Comparison of ENCODE assay signal across 22 cellular contexts in the genomic region with DNA sequence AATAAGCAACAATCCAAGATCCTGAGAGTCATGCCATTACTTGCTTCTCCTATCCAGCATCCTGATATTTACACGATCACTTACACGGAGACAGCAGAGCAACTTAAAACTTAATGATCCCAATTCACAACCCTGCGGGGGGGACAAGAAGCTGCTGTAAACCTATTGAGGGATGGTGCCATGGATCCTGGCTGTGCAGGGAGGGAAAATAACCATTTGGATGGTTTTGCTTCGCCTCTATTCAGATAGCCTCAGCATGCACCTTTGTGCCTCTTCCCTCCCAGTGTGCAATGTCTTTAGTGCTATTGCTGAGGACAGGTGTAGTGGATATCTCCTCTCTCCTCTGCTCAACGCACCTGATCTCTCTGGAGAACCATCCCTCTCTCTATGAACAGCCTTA.
"Had no signal": no experiment of that assay in that cellular context is flagged by ENCODE, and none has a peak within 500 bp of the region (broad histone marks: within the 10 kb centered on the region; RNA-seq: fewer than 3 reads in every experiment).

No MANE protein-coding gene starts in this region.

- H3K9me3 ChIP-seq: heart right ventricle, right atrium auricular region, uterus had no signal

- DNase-seq: activated CD4-positive, alpha-beta memory T cell treated with anti-CD3 and anti-CD28 coated beads, Interleukin-2, amount 10 ng/mL, durations not matched to agents 7 days and 5 days; activated CD4-positive, alpha-beta T cell treated with anti-CD3 and anti-CD28 coated beads, Interleukin-2, amount 10 ng/mL, durations not matched to agents 24 days and 14 days; activated CD8-positive, alpha-beta memory T cell treated with anti-CD3 and anti-CD28 coated beads, Interleukin-2, amount 50 U/mL, for 48 hours; activated gamma-delta T cell treated with Interleukin-2 at 50 U/mL for 16 hours; activated naive CD4-positive, alpha-beta T cell treated with anti-CD3 and anti-CD28 coated beads, Interleukin-2, amount 50 U/mL, for 16 hours; activated T-cell treated with anti-CD3 and anti-CD28 coated beads, Interleukin-2, amount 50 U/mL, for 24 hours; amniotic stem cell; brain microvascular endothelial cell; cortex of kidney; effector memory CD8-positive, alpha-beta T cell; foreskin keratinocyte; heart right ventricle; left cardiac atrium; naive B cell; stimulated activated CD4-positive, alpha-beta T cell treated with anti-CD3 and anti-CD28 coated beads, Interleukin-1b, Interleukin-23, amount 100 ng/mL, for 48 hours; stimulated activated CD4-positive, alpha-beta T cell treated with anti-CD3 and anti-CD28 coated beads, Interleukin-4, amount 100 ng/mL, for 4 hours; stimulated activated CD8-positive, alpha-beta memory T cell treated with anti-CD3 and anti-CD28 coated beads, Interleukin-4, amount 100 ng/mL, for 48 hours; stimulated activated naive CD8-positive, alpha-beta T cell treated with anti-CD3 and anti-CD28 coated beads, Interleukin-15, amount 100 ng/mL, for 72 hours; substantia nigra; uterus had no signal

- H3K27ac ChIP-seq: brain microvascular endothelial cell, foreskin keratinocyte, heart right ventricle, right atrium auricular region, uterus had no signal

- H3K4me1 ChIP-seq: foreskin keratinocyte, heart right ventricle, right atrium auricular region, uterus had no signal

- H3K36me3 ChIP-seq: brain microvascular endothelial cell, heart right ventricle, right atrium auricular region, uterus had no signal

- H3K27me3 ChIP-seq: brain microvascular endothelial cell, heart right ventricle, right atrium auricular region, uterus had no signal

- H3K4me2 ChIP-seq: smooth muscle cell had no signal

- H3K4me3 ChIP-seq: heart right ventricle, right atrium auricular region, smooth muscle cell, uterus had no signal
